ENCODE assay signal across 16 cellular contexts in genomic region chr2:72134997-72135800, GRCh38. TPM values are rescaled to one million over a fixed set of nuclear protein-coding genes. Genes with fewer than 3 reads are reported as not detected.
A peak's percentile ranks its signal among the peaks of the same experiment; 100 is the strongest.
DNase-seq lines count a peak whose midpoint lies in the region; ATAC-seq and TF ChIP-seq lines count a peak whose summit lies in the region.
"Had no signal": no experiment of that assay in that cellular context is flagged by ENCODE, and none has a peak within 500 bp of the region (broad histone marks: within the 10 kb centered on the region; RNA-seq: fewer than 3 reads in every experiment).

No MANE protein-coding gene starts in this region.

- no peak overlapping the region for H3K23ac ChIP-seq in neuronal stem cell (ENCODE audit: low read depth, low read length, poor library complexity)

- no peak overlapping the region for H3K27ac Mint-ChIP-seq in natural killer cell treated with Interleukin-12 subunit alpha and Interleukin-12 subunit beta and Interleukin-15 and Interleukin-18, amount 100 ng/mL, for 72 hours
- H3K27ac Mint-ChIP-seq in natural killer cell (no peak overlapping the region), endodermal cell (no peak overlapping the region)
- H3K27ac Mint-ChIP-seq: H9, IgD-negative memory B cell had no signal

- peak overlapping the region; percentile 81 for H3K18ac ChIP-seq in neuronal stem cell (ENCODE audit: low read length)

- H3K4me3 Mint-ChIP-seq in natural killer cell treated with Interleukin-12 subunit alpha and Interleukin-12 subunit beta and Interleukin-15 and Interleukin-18, amount 100 ng/mL, for 72 hours, result no peak overlapping the region
- no peak overlapping the region for H3K4me3 Mint-ChIP-seq in natural killer cell
- H3K4me3 Mint-ChIP-seq in endodermal cell, result no peak overlapping the region
- H3K4me3 Mint-ChIP-seq: H9, IgD-negative memory B cell had no signal

- H2BK5ac ChIP-seq in neuronal stem cell (ENCODE audit: low read length), result peak overlapping the region; percentile 49

- no peaks in the 10 kb centered on the region for H3K27me3 Mint-ChIP-seq in natural killer cell treated with Interleukin-12 subunit alpha and Interleukin-12 subunit beta and Interleukin-15 and Interleukin-18, amount 100 ng/mL, for 72 hours
- no peaks in the 10 kb centered on the region for H3K27me3 Mint-ChIP-seq in natural killer cell (ENCODE audit: low read depth in 2 of 2)
- peaks cover 29% of the 10 kb centered on the region for H3K27me3 Mint-ChIP-seq in endodermal cell (ENCODE audit: insufficient read depth)

- no peak overlapping the region for H3K14ac ChIP-seq in neuronal stem cell (ENCODE audit: low read length)

- WGBS in endodermal cell (ENCODE audit: insufficient coverage in 1 of 2, insufficient read length in 1 of 2), 2 experiments, result 94 to 98% methylated on average over 15 to 19 of the region's 19 CpGs
- WGBS in neuronal stem cell (ENCODE audit: extremely low coverage in 2 of 2, insufficient read length in 2 of 2, insufficient replicate concordance in 1 of 2), 2 donors, result no CpG with 5 or more reads among the region's 19 CpGs
- WGBS in aorta, 2 donors, result 92 to 95% methylated on average over 19 of the region's 19 CpGs

- no peak overlapping the region for H3K4ac ChIP-seq in neuronal stem cell (ENCODE audit: low read length)

- no peaks in the 10 kb centered on the region for H3K36me3 ChIP-seq in endodermal cell (ENCODE audit: control insufficient read depth, insufficient read depth, low read length)
- no peaks in the 10 kb centered on the region for H3K36me3 ChIP-seq in neuronal stem cell (replicated peaks in 1 of 2; ENCODE audit: control insufficient read depth in 2 of 2, insufficient read depth in 2 of 2, low read length in 2 of 2)
- H3K36me3 ChIP-seq in aorta (ENCODE audit: control insufficient read depth in 1 of 2, insufficient read depth in 2 of 2, low read length in 1 of 2), result no peaks in the 10 kb centered on the region
- H3K36me3 ChIP-seq: SJCRH30 had no signal

- no peaks in the 10 kb centered on the region for H3K9me3 ChIP-seq in endodermal cell (ENCODE audit: control insufficient read depth, low read length)
- H3K9me3 ChIP-seq in neuronal stem cell (replicated peaks in 1 of 2; ENCODE audit: control insufficient read depth in 2 of 2, insufficient read depth in 1 of 2, low read depth in 1 of 2, low read length in 2 of 2), result no peaks in the 10 kb centered on the region
- H3K9me3 ChIP-seq in aorta (ENCODE audit: control insufficient read depth, low read length), result no peaks in the 10 kb centered on the region
- H3K9me3 ChIP-seq: SJCRH30 had no signal

- no peak overlapping the region for H3K27ac ChIP-seq in endodermal cell (ENCODE audit: low read depth, low read length)
- H3K27ac ChIP-seq in neuronal stem cell (replicated peaks; ENCODE audit: low read length), result no peak overlapping the region
- no peak overlapping the region for H3K27ac ChIP-seq in aorta (ENCODE audit: low read depth in 1 of 2, low read length in 2 of 2)
- H3K27ac ChIP-seq: C4-2B, SJCRH30 had no signal

- no peak for ATAC-seq in natural killer cell treated with Interleukin-12 subunit alpha and Interleukin-12 subunit beta and Interleukin-15 and Interleukin-18, amount 100 ng/mL, for 72 hours
- no peak for ATAC-seq in natural killer cell
- ATAC-seq in aorta (ENCODE audit: low FRiP score), result no peak
- ATAC-seq in esophagus mucosa, result no peak
- no peak for ATAC-seq in GM21423 (IDR thresholded peaks at IDR 0.05; ENCODE audit: unreplicated experiment)

- H3K36me3 Mint-ChIP-seq in natural killer cell treated with Interleukin-12 subunit alpha and Interleukin-12 subunit beta and Interleukin-15 and Interleukin-18, amount 100 ng/mL, for 72 hours, result no peaks in the 10 kb centered on the region
- H3K36me3 Mint-ChIP-seq in natural killer cell (no peaks in the 10 kb centered on the region), endodermal cell (ENCODE audit: low read depth) (no peaks in the 10 kb centered on the region)
- H3K36me3 Mint-ChIP-seq: IgD-negative memory B cell had no signal

- no peaks in the 10 kb centered on the region for H3K9me3 Mint-ChIP-seq in natural killer cell treated with Interleukin-12 subunit alpha and Interleukin-12 subunit beta and Interleukin-15 and Interleukin-18, amount 100 ng/mL, for 72 hours
- H3K9me3 Mint-ChIP-seq in natural killer cell (no peaks in the 10 kb centered on the region), endodermal cell (no peaks in the 10 kb centered on the region)
- H3K9me3 Mint-ChIP-seq: H9, IgD-negative memory B cell had no signal

- H3K27me3 ChIP-seq in endodermal cell (ENCODE audit: control insufficient read depth, insufficient read depth, low read length, poor library complexity, severe bottlenecking), result peaks cover 30% of the 10 kb centered on the region
- H3K27me3 ChIP-seq in neuronal stem cell (ENCODE audit: control insufficient read depth in 3 of 3, insufficient read depth in 3 of 3, low read depth in 1 of 3, low read length in 3 of 3), result peaks cover 0 to 37% (median 0%) of the 10 kb centered on the region in 3 experiments
- no peaks in the 10 kb centered on the region for H3K27me3 ChIP-seq in aorta (ENCODE audit: control insufficient read depth in 1 of 2, insufficient read depth in 2 of 2, low read length in 1 of 2)
- H3K27me3 ChIP-seq: SJCRH30 had no signal

- H3K9ac ChIP-seq in endodermal cell (ENCODE audit: extremely low read depth, low read length, poor library complexity, severe bottlenecking), result no peak overlapping the region
- peak overlapping the region; percentile 51 for H3K9ac ChIP-seq in neuronal stem cell (ENCODE audit: low read depth, low read length, poor library complexity)

- H3K4me3 ChIP-seq in endodermal cell (ENCODE audit: low read length) (no peak overlapping the region), neuronal stem cell (ENCODE audit: low read length in 2 of 2) (no peak overlapping the region), aorta (ENCODE audit: low read length in 2 of 2) (no peak overlapping the region)
- H3K4me3 ChIP-seq: SJCRH30 had no signal

- intact Hi-C loops in natural killer cell (cut with micrococcal nuclease), result loop anchor here (5.0 kb wide), 1 partner anchor 588 kb away; no protein-coding TSS in a partner anchor
- intact Hi-C loops in aorta (cut with DNase I), result no loop called here

- peak overlapping the region; percentile 76 for H2AK5ac ChIP-seq in neuronal stem cell (ENCODE audit: low read depth, low read length)

- H4K8ac ChIP-seq in neuronal stem cell (ENCODE audit: low read depth, low read length), result no peak overlapping the region

- H2BK15ac ChIP-seq in neuronal stem cell (ENCODE audit: low read length), result peak overlapping the region; percentile 92

- H3K4me1 Mint-ChIP-seq in natural killer cell treated with Interleukin-12 subunit alpha and Interleukin-12 subunit beta and Interleukin-15 and Interleukin-18, amount 100 ng/mL, for 72 hours (ENCODE audit: low read depth in 2 of 2), result peaks cover 0 to 4% of the 10 kb centered on the region in 2 donors
- H3K4me1 Mint-ChIP-seq in natural killer cell (peaks cover 0 to 4% of the 10 kb centered on the region in 2 donors), endodermal cell (peaks cover 4% of the 10 kb centered on the region)
- H3K4me1 Mint-ChIP-seq: IgD-negative memory B cell had no signal

- no peak overlapping the region for H4K91ac ChIP-seq in neuronal stem cell (ENCODE audit: low read depth, low read length, poor library complexity)

- H3K79me1 ChIP-seq in neuronal stem cell (ENCODE audit: low read depth, low read length), result no peaks in the 10 kb centered on the region

- H2BK12ac ChIP-seq in neuronal stem cell (ENCODE audit: low read length), result peak overlapping the region; percentile 95

- no peak overlapping the region for H2AFZ ChIP-seq in neuronal stem cell (ENCODE audit: low read length)

- H3K4me2 ChIP-seq in neuronal stem cell (ENCODE audit: insufficient read depth, low read length, poor library complexity, severe bottlenecking), result no peak overlapping the region

- in situ Hi-C loops in GM13977 (cut with MboI; ENCODE audit: low pct_unique_long_range_greater_than_20kb, low sequenced_read_pairs, unreplicated experiment), result no loop called here

- DNase-seq in natural killer cell treated with Interleukin-12 subunit alpha and Interleukin-12 subunit beta and Interleukin-15 and Interleukin-18, amount 100 ng/mL, for 72 hours (ENCODE audit: low spot score), result peak; percentile 51
- DNase-seq in natural killer cell, result no peak
- DNase-seq in endodermal cell, result peak; percentile 39
- DNase-seq in neuronal stem cell (ENCODE audit: low spot score), result no peak
- peak; percentile 38 to 54 for DNase-seq in aorta
- no peak for DNase-seq in GM13977 (ENCODE audit: low spot score)
- DNase-seq: Karpas-422, NCI-H1436, NCI-H345, NCI-H524 treated with DMSO at 0.1 percent for 48 hours, SJCRH30 had no signal

- H3K4me1 ChIP-seq in endodermal cell (ENCODE audit: control insufficient read depth, insufficient read depth, low read length) (no peaks in the 10 kb centered on the region), neuronal stem cell (ENCODE audit: control insufficient read depth in 2 of 2, insufficient read depth in 1 of 2, low read depth in 1 of 2, low read length in 2 of 2) (peaks cover 10 to 35% of the 10 kb centered on the region in 2 donors), aorta (ENCODE audit: control insufficient read depth in 1 of 2, insufficient read depth in 2 of 2, low read length in 2 of 2) (no peaks in the 10 kb centered on the region)

- peak overlapping the region; percentile 48 for H2BK120ac ChIP-seq in neuronal stem cell (ENCODE audit: low read depth, low read length)

- no peak for TF ChIP-seq CTCF in natural killer cell (IDR thresholded peaks at IDR 0.05)
- TF ChIP-seq CTCF in endodermal cell (conservative IDR thresholded peaks at IDR 0.05), result no peak
- no peak for TF ChIP-seq CTCF in GM13977 (IDR thresholded peaks at IDR 0.05; ENCODE audit: extremely low read depth, insufficient read depth, missing control alignments)

RNA-seq across cellular contexts. Expression of gene CYP26B1, which starts 12.5 kb away (rescaled TPM):
- total RNA-seq in natural killer cell treated with Interleukin-12 subunit alpha and Interleukin-12 subunit beta and Interleukin-15 and Interleukin-18, amount 100 ng/mL, for 72 hours, result not detected
- total RNA-seq in natural killer cell (not detected), endodermal cell (under 1 TPM; 0.09 to 0.91 TPM), aorta (10 to 100 TPM in 1 of 2 donors, 1 to 10 TPM in 1; 8.8 to 12.9 TPM), esophagus mucosa (1.9 TPM)
- 8.0 TPM for polyA plus RNA-seq in endodermal cell (2013, experiment 1 of 2)
- polyA plus RNA-seq in endodermal cell (2013, experiment 2 of 2), result 7.7 TPM
- 1.0 TPM for polyA plus RNA-seq in neuronal stem cell (2013, experiment 1 of 2)
- 0.68 TPM for polyA plus RNA-seq in neuronal stem cell (2013, experiment 2 of 2)
- polyA plus RNA-seq in aorta, result 1 to 10 TPM; 1.4 to 2.0 TPM
- polyA plus RNA-seq: IgD-negative memory B cell had no signal

Comparison
In these comparisons a context has a peak if more than half of its experiments do, and no peak if none do; other contexts are left out.
1. DNase-seq: peak in natural killer cell treated with Interleukin-12 subunit alpha and Interleukin-12 subunit beta and Interleukin-15 and Interleukin-18, amount 100 ng/mL, for 72 hours (single experiment), endodermal cell (single experiment) and aorta (2 of 2); none in natural killer cell (single experiment), neuronal stem cell (single experiment) and GM13977 (single experiment).